Comparison of ENCODE assay signal across 9 cellular contexts in the genomic region with DNA sequence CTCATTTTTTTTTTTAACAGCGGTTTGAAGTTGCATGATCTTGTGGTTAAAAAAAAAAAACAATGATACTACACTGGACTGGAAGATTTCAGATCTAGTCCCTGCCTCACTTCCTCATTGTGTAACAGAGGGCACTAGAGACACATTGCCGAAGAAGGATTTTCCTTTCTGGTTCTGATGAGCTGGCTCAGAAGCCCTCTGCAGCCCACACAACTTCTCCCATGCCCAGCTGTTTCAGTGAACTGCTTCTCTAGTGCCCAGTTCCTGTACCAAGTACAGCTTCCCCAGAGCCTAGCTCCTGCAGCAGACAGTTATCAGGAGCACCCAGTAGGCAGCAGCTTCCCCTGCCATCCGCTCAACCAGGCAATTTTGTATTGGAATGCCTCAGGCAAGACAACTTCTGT. TPM values are rescaled to one million over a fixed set of nuclear protein-coding genes. Genes with fewer than 3 reads are reported as not detected.
DNase-seq lines count a peak whose midpoint lies in the region; ATAC-seq and TF ChIP-seq lines count a peak whose summit lies in the region.
"Had no signal": no experiment of that assay in that cellular context is flagged by ENCODE, and none has a peak within 500 bp of the region (broad histone marks: within the 10 kb centered on the region; RNA-seq: fewer than 3 reads in every experiment).

No MANE protein-coding gene starts in this region.

- H3K36me3 Mint-ChIP-seq in CD8-positive, alpha-beta memory T cell: no peaks in the 10 kb centered on the region
- H3K36me3 Mint-ChIP-seq in endodermal cell (ENCODE audit: low read depth): no peaks in the 10 kb centered on the region

- H3K27me3 ChIP-seq in OCI-LY3 (ENCODE audit: low read depth, low read length): peaks cover 15% of the 10 kb centered on the region
- H3K27me3 ChIP-seq in CD8-positive, alpha-beta memory T cell (ENCODE audit: insufficient read depth, low read length, poor library complexity, severe bottlenecking): no peaks in the 10 kb centered on the region
- H3K27me3 ChIP-seq in endodermal cell (ENCODE audit: control insufficient read depth, insufficient read depth, low read length, poor library complexity, severe bottlenecking): no peaks in the 10 kb centered on the region

- no peak overlapping the region for H2AFZ ChIP-seq in OCI-LY3 (ENCODE audit: low read depth, low read length)

- no peaks in the 10 kb centered on the region for H4K20me1 ChIP-seq in OCI-LY3 (ENCODE audit: insufficient read depth, low read length)

- no peak overlapping the region for H3K4me3 Mint-ChIP-seq in CD8-positive, alpha-beta memory T cell
- no peak overlapping the region for H3K4me3 Mint-ChIP-seq in endodermal cell

- H3K9me3 ChIP-seq in OCI-LY3 (ENCODE audit: insufficient read depth, low read length) (no peaks in the 10 kb centered on the region), endodermal cell (ENCODE audit: control insufficient read depth, low read length) (no peaks in the 10 kb centered on the region)
- H3K9me3 ChIP-seq in CD8-positive, alpha-beta memory T cell (ENCODE audit: low read length): no peaks in the 10 kb centered on the region

- H3K9ac ChIP-seq in OCI-LY3 (ENCODE audit: low read length) (no peak overlapping the region), endodermal cell (ENCODE audit: extremely low read depth, low read length, poor library complexity, severe bottlenecking) (no peak overlapping the region)

- peak; percentile 11 for DNase-seq in renal cortical epithelial cell (ENCODE audit: low read depth)
- DNase-seq in CD8-positive, alpha-beta memory T cell: no peak
- DNase-seq in NCI-H1092 treated with DMSO at 0.1 percent for 48 hours (lab: John Stamatoyannopoulos, UW): no peak
- DNase-seq in NCI-H187 (lab: John Stamatoyannopoulos, UW): no peak
- no peak for DNase-seq in endodermal cell
- DNase-seq: T1000 had no signal

- no peak overlapping the region for H3K27ac Mint-ChIP-seq in CD8-positive, alpha-beta memory T cell
- H3K27ac Mint-ChIP-seq in endodermal cell: no peak overlapping the region

- WGBS in endodermal cell (ENCODE audit: insufficient coverage in 1 of 2, insufficient read length in 1 of 2), 2 experiments: 88 to 93% methylated on average over 3 of the region's 3 CpGs

- TF ChIP-seq CTCF in OCI-LY3 (IDR thresholded peaks at IDR 0.05; ENCODE audit: low read depth, low read length): no peak
- TF ChIP-seq CTCF in endodermal cell (conservative IDR thresholded peaks at IDR 0.05): no peak

- peak overlapping the region; percentile 39 for H3K4me2 ChIP-seq in OCI-LY3 (ENCODE audit: low read length)

- H3K36me3 ChIP-seq in OCI-LY3 (replicated peaks; ENCODE audit: low read depth, low read length) (no peaks in the 10 kb centered on the region), endodermal cell (ENCODE audit: control insufficient read depth, insufficient read depth, low read length) (no peaks in the 10 kb centered on the region)
- H3K36me3 ChIP-seq in CD8-positive, alpha-beta memory T cell (ENCODE audit: insufficient read depth, low read length): no peaks in the 10 kb centered on the region

- H3K4me1 Mint-ChIP-seq in CD8-positive, alpha-beta memory T cell: no peaks in the 10 kb centered on the region
- H3K4me1 Mint-ChIP-seq in endodermal cell: no peaks in the 10 kb centered on the region

- H3K4me1 ChIP-seq in OCI-LY3 (ENCODE audit: low read length) (0 out of 2 replicates have a peak, but pooled peaks cover 8% of the 10 kb centered on the region), endodermal cell (ENCODE audit: control insufficient read depth, insufficient read depth, low read length) (no peaks in the 10 kb centered on the region)
- no peaks in the 10 kb centered on the region for H3K4me1 ChIP-seq in CD8-positive, alpha-beta memory T cell (ENCODE audit: insufficient read depth, low read length)

- peaks cover 0 to 5% (median 0%) of the 10 kb centered on the region in 5 donors for H3K9me3 Mint-ChIP-seq in CD8-positive, alpha-beta memory T cell
- no peaks in the 10 kb centered on the region for H3K9me3 Mint-ChIP-seq in endodermal cell

- H3K79me2 ChIP-seq in OCI-LY3 (ENCODE audit: low read length): no peaks in the 10 kb centered on the region

- POLR2A ChIA-PET in CD8-positive, alpha-beta memory T cell (lab: Charles Lee): no interaction called here

- H3K27ac ChIP-seq in OCI-LY3 (ENCODE audit: low read length) (no peak overlapping the region), endodermal cell (ENCODE audit: low read depth, low read length) (no peak overlapping the region)
- no peak overlapping the region for H3K27ac ChIP-seq in CD8-positive, alpha-beta memory T cell (ENCODE audit: low read depth, low read length)

- ATAC-seq in GM19035 (IDR thresholded peaks at IDR 0.05; ENCODE audit: unreplicated experiment): peak; percentile 60
- ATAC-seq in HG02885 (IDR thresholded peaks at IDR 0.05; ENCODE audit: poor library complexity, unreplicated experiment): peak; percentile 44

- no peak overlapping the region for H3K4me3 ChIP-seq in OCI-LY3 (ENCODE audit: low read length)
- no peak overlapping the region for H3K4me3 ChIP-seq in CD8-positive, alpha-beta memory T cell (ENCODE audit: low read length)
- H3K4me3 ChIP-seq in endodermal cell (ENCODE audit: low read length): no peak overlapping the region

- CTCF ChIA-PET in CD8-positive, alpha-beta memory T cell (lab: Charles Lee): no interaction called here

- H3K27me3 Mint-ChIP-seq in CD8-positive, alpha-beta memory T cell: no peaks in the 10 kb centered on the region
- H3K27me3 Mint-ChIP-seq in endodermal cell (ENCODE audit: insufficient read depth): no peaks in the 10 kb centered on the region

RNA-seq across cellular contexts. Expression of a gene that starts 29.5 kb away (rescaled TPM):
- total RNA-seq in renal cortical epithelial cell (5.8 and 9.0 TPM in 2 replicates), endodermal cell (1 to 10 TPM; 6.2 to 8.9 TPM)
- under 1 TPM in 1 of 2 experiments, not detected in 1; 0.04 TPM for total RNA-seq in CD8-positive, alpha-beta memory T cell
- polyA plus RNA-seq in CD8-positive, alpha-beta memory T cell: not detected
- 6.4 TPM for polyA plus RNA-seq in endodermal cell (2013, experiment 1 of 2)
- 5.9 TPM for polyA plus RNA-seq in endodermal cell (2013, experiment 2 of 2)
